23 cellular contexts compared by ENCODE assay signal in the genomic region with DNA sequence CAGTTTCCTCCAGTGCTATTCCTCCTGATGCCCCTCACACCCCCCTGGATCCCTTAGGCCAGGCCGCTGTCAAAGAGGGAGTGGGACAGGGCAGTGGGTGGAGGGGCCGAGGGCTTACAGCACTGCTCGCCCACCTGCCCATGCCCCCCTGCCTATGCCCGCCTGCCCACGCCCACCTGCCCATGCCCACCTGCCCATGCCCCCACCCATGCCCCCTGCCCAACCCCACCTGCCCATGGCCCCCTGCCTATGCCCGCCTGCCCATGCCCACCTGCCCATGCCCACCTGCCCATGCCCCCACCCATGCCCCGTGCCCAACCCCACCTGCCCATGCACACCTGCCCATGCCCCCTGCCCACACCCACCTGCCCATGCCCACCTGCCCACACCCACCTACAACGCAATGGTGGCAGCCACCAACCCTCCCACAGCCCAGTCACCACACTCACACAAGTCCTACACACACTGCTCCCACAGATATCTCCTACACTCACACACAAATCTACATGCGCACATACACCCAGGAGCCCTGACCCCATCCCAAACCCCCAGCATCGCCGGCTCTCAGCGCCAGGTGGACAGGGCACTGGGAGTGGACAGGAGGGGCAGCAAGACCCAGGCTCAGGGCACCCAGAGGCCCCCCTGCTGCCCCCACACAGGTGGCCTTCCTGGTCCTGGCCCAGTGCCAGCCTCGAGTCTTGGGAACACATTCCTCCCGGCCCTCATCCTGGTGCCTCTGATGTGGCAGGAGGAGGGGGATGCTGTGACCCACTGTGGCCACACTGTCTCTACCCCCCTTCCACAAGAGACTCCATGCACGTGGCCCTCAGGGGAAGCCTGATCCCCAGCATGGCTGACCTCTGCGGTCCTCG.
DNase-seq lines count a peak whose midpoint lies in the region; ATAC-seq, FAIRE-seq and TF ChIP-seq lines count a peak whose summit lies in the region.
"Had no signal": no experiment of that assay in that cellular context is flagged by ENCODE, and none has a peak within 500 bp of the region (broad histone marks: within the 10 kb centered on the region; RNA-seq: fewer than 3 reads in every experiment).

No MANE protein-coding gene starts in this region.

- no peak overlapping the region for H4K5ac ChIP-seq in H1 (ENCODE audit: insufficient read length, low read depth, low read length)

- 0 out of 2 replicates have a peak overlapping the region, but pooled peaks have one; percentile 2 for H2BK5ac ChIP-seq in H1 (ENCODE audit: low read depth, low read length)

- peak overlapping the region; percentile 70 for H3K27ac Mint-ChIP-seq in activated naive CD4-positive, alpha-beta T cell treated with anti-CD3 and anti-CD28 coated beads, Interleukin-2, amount 50 U/mL, for 24 hours
- H3K27ac Mint-ChIP-seq in activated naive CD4-positive, alpha-beta T cell treated with anti-CD3 and anti-CD28 coated beads, Interleukin-2, amount 50 U/mL, for 72 hours: no peak overlapping the region
- H3K27ac Mint-ChIP-seq in stimulated activated memory B cell treated with anti-CD40 and anti-IgM and Interleukin-4, amounts not matched to agents 10 μg/mL and 1 μg/mL and 100 μg/mL, for 72 hours: no peak overlapping the region
- H3K27ac Mint-ChIP-seq: CD4-positive, CD25-positive, alpha-beta regulatory T cell had no signal

- 83% methylated on average over 11 of the region's 17 CpGs; no CpG with 5 or more reads in 1 of the 2 experiments for WGBS in H1 (ENCODE audit: extremely low coverage in 1 of 2, insufficient coverage in 1 of 2, insufficient read length in 1 of 2, insufficient replicate concordance in 2 of 2, low coverage in 1 of 2, low lambda C conversion rate in 2 of 2, missing lambda C conversion rate in 1 of 2), 2 experiments
- WGBS in spleen, 5 donors: 77 to 85% (median 81%) methylated on average over 15 to 17 of the region's 17 CpGs

- H2BK120ac ChIP-seq in H1 (replicated peaks; ENCODE audit: low read depth, low read length): no peak overlapping the region

- TF ChIP-seq POLR2A in H1 (IDR thresholded peaks at IDR 0.05; ENCODE audit: control extremely low read depth in 1 of 2, low read depth in 2 of 2, low read length in 2 of 2) (no peak), spleen (IDR thresholded peaks at IDR 0.05) (no peak)

- CTCF ChIA-PET in H1 (lab: Charles Lee; ENCODE audit: partially characterized antibody): interaction anchor here (2.2 kb wide), 1 partner anchor 14 kb away, joined by 7 read pairs; no protein-coding TSS in a partner anchor

- H3K79me1 ChIP-seq in H1 (ENCODE audit: low read depth, low read length): no peaks in the 10 kb centered on the region; the same call in 1 of the 2 replicates

- no peaks in the 10 kb centered on the region for H3K79me2 ChIP-seq in H1 (ENCODE audit: control insufficient read depth in 1 of 2, insufficient read depth in 2 of 2, low read length in 2 of 2)

- H3K4me1 ChIP-seq in H1 (replicated peaks in 1 of 4; ENCODE audit: control insufficient read depth in 3 of 4, insufficient read depth in 4 of 4, low read length in 3 of 4) (peaks cover 0 to 18% (median 9%) of the 10 kb centered on the region in 4 experiments; a peak in 5 of 7 replicates), spleen (no peaks in the 10 kb centered on the region)

- DNase-seq in activated naive CD4-positive, alpha-beta T cell treated with anti-CD3 and anti-CD28 coated beads, Interleukin-2, amount 50 U/mL, for 72 hours (ENCODE audit: low spot score in 2 of 2): no peak
- DNase-seq in H1 (ENCODE audit: low read depth in 1 of 2, low spot score in 2 of 2) (no peak), spleen (no peak), EL (no peak)
- DNase-seq in stimulated activated CD4-positive, alpha-beta T cell treated with anti-CD3 and anti-CD28 coated beads, Interleukin-12 subunit alpha, Interleukin-12 subunit beta, amount 100 ng/mL, for 4 hours: no peak
- DNase-seq: Caco-2; CD4-positive, CD25-positive, alpha-beta regulatory T cell; DMS153; GDM1; KBM-7; MM.1S; NCI-H1048; NCI-H1436 treated with DMSO at 0.1 percent for 48 hours; NCI-H1930; NCI-H446 treated with DMSO at 0.1 percent for 48 hours; NCI-H526 treated with DMSO at 0.1 percent for 48 hours; SHP77 treated with DMSO at 0.1 percent for 48 hours; T-helper 1 cell had no signal

- no peak overlapping the region for H3K56ac ChIP-seq in H1 (replicated peaks; ENCODE audit: insufficient read length, low read depth, low read length)

- 0 out of 2 replicates have a peak overlapping the region, but pooled peaks have one; percentile 83 for H2BK15ac ChIP-seq in H1 (ENCODE audit: low read length)

- no peak overlapping the region for H4K8ac ChIP-seq in H1 (ENCODE audit: extremely low read depth, insufficient read depth, low read length)

- H3K27ac ChIP-seq in H1 (ENCODE audit: low read depth, low read length) (no peak overlapping the region), spleen (no peak overlapping the region)

- H3K4me1 Mint-ChIP-seq in activated naive CD4-positive, alpha-beta T cell treated with anti-CD3 and anti-CD28 coated beads, Interleukin-2, amount 50 U/mL, for 24 hours: no peaks in the 10 kb centered on the region
- H3K4me1 Mint-ChIP-seq in stimulated activated memory B cell treated with anti-CD40 and anti-IgM and Interleukin-4, amounts not matched to agents 10 μg/mL and 1 μg/mL and 100 μg/mL, for 72 hours: peaks cover 5% of the 10 kb centered on the region

- no peaks in the 10 kb centered on the region for H3K9me3 Mint-ChIP-seq in activated naive CD4-positive, alpha-beta T cell treated with anti-CD3 and anti-CD28 coated beads, Interleukin-2, amount 50 U/mL, for 24 hours
- no peaks in the 10 kb centered on the region for H3K9me3 Mint-ChIP-seq in activated naive CD4-positive, alpha-beta T cell treated with anti-CD3 and anti-CD28 coated beads, Interleukin-2, amount 50 U/mL, for 72 hours
- H3K9me3 Mint-ChIP-seq in stimulated activated memory B cell treated with anti-CD40 and anti-IgM and Interleukin-4, amounts not matched to agents 10 μg/mL and 1 μg/mL and 100 μg/mL, for 72 hours: no peaks in the 10 kb centered on the region

- 0 out of 2 replicates have a peak overlapping the region, but pooled peaks have one; percentile 50 for H2BK12ac ChIP-seq in H1 (ENCODE audit: low read depth, low read length)

- H3K9ac ChIP-seq in H1 (replicated peaks in 1 of 4; ENCODE audit: extremely low read depth in 1 of 4, low read depth in 3 of 4, low read length in 3 of 4): no peak overlapping the region

- no peak for FAIRE-seq in H1 (lab: Jason Lieb, UNC)
- FAIRE-seq: GM18507 had no signal

- H2AFZ ChIP-seq in H1 (ENCODE audit: low read length): no peak overlapping the region

- H4K91ac ChIP-seq in H1 (replicated peaks; ENCODE audit: insufficient read length, low read length): no peak overlapping the region

- no peaks in the 10 kb centered on the region for H3K36me3 ChIP-seq in H1 (ENCODE audit: control insufficient read depth in 2 of 4, insufficient read depth in 4 of 4, low read length in 3 of 4)
- H3K36me3 ChIP-seq in spleen: no peaks in the 10 kb centered on the region

- H2AK5ac ChIP-seq in H1 (ENCODE audit: low read depth, low read length): no peak overlapping the region

- H3K18ac ChIP-seq in H1 (ENCODE audit: extremely low read depth, low read length): no peak overlapping the region

- intact Hi-C loops in spleen (cut with DNase I; ENCODE audit: low total_unique reads): no loop called here

- no peak overlapping the region for H3K4me2 ChIP-seq in H1 (ENCODE audit: insufficient read depth in 1 of 2, low read depth in 2 of 2, low read length in 2 of 2)

- no peaks in the 10 kb centered on the region for H3K27me3 Mint-ChIP-seq in activated naive CD4-positive, alpha-beta T cell treated with anti-CD3 and anti-CD28 coated beads, Interleukin-2, amount 50 U/mL, for 24 hours
- H3K27me3 Mint-ChIP-seq in stimulated activated memory B cell treated with anti-CD40 and anti-IgM and Interleukin-4, amounts not matched to agents 10 μg/mL and 1 μg/mL and 100 μg/mL, for 72 hours: peaks cover 76% of the 10 kb centered on the region

- H3K14ac ChIP-seq in H1 (ENCODE audit: insufficient read length): no peak overlapping the region

- H3K27me3 ChIP-seq in H1 (replicated peaks in 1 of 4; ENCODE audit: control insufficient read depth in 3 of 4, extremely low read depth in 1 of 4, insufficient read depth in 3 of 4, low read length in 3 of 4) (peaks cover 0 to 3% (median 0%) of the 10 kb centered on the region in 4 experiments; a peak in 2 of 7 replicates), spleen (replicated peaks in 1 of 7) (peaks cover 0 to 46% (median 0%) of the 10 kb centered on the region in 7 donors)

- no peak overlapping the region for H3K4me3 ChIP-seq in H1 (ENCODE audit: extremely low read depth in 1 of 4, insufficient read depth in 2 of 4, low read depth in 3 of 4, low read length in 4 of 4)
- no peak overlapping the region for H3K4me3 ChIP-seq in spleen

- ATAC-seq in activated naive CD4-positive, alpha-beta T cell treated with anti-CD3 and anti-CD28 coated beads, Interleukin-2, amount 50 U/mL, for 72 hours: no peak
- ATAC-seq in stimulated activated memory B cell treated with anti-CD40 and anti-IgM and Interleukin-4, amounts not matched to agents 10 μg/mL and 1 μg/mL and 100 μg/mL, for 72 hours: peak; percentile 21
- ATAC-seq: SK-N-SH treated with all-trans-retinoic acid at 6 μM for 48 hours had no signal

- POLR2A ChIA-PET in H1 (lab: Charles Lee; ENCODE audit: partially characterized antibody): interaction anchor here (1.1 to 2.2 kb wide), 2 partner anchors 13 to 76 kb away, joined by 3 to 9 read pairs; no protein-coding TSS in a partner anchor

- TF ChIP-seq RAD21 in Ishikawa (IDR thresholded peaks at IDR 0.05; ENCODE audit: low read depth) (no peak), H1 (IDR thresholded peaks at IDR 0.05 in 1 of 2, conservative IDR thresholded peaks at IDR 0.05 in 1 of 2; ENCODE audit: low read depth in 2 of 2, low read length in 2 of 2) (no peak)

- TF ChIP-seq EP300 in Ishikawa (IDR thresholded peaks at IDR 0.05; ENCODE audit: borderline replicate concordance) (no peak), H1 (IDR thresholded peaks at IDR 0.05; ENCODE audit: borderline replicate concordance in 1 of 2, low read depth in 2 of 2, low read length in 2 of 2) (no peak)

- H3K4me3 Mint-ChIP-seq in activated naive CD4-positive, alpha-beta T cell treated with anti-CD3 and anti-CD28 coated beads, Interleukin-2, amount 50 U/mL, for 24 hours: no peak overlapping the region
- H3K4me3 Mint-ChIP-seq in stimulated activated memory B cell treated with anti-CD40 and anti-IgM and Interleukin-4, amounts not matched to agents 10 μg/mL and 1 μg/mL and 100 μg/mL, for 72 hours: no peak overlapping the region
- H3K4me3 Mint-ChIP-seq: CD4-positive, CD25-positive, alpha-beta regulatory T cell had no signal

- no peak overlapping the region for H3K4ac ChIP-seq in H1 (replicated peaks; ENCODE audit: insufficient read length, low read depth, low read length)

- H3K36me3 Mint-ChIP-seq in activated naive CD4-positive, alpha-beta T cell treated with anti-CD3 and anti-CD28 coated beads, Interleukin-2, amount 50 U/mL, for 24 hours: no peaks in the 10 kb centered on the region
- H3K36me3 Mint-ChIP-seq in activated naive CD4-positive, alpha-beta T cell treated with anti-CD3 and anti-CD28 coated beads, Interleukin-2, amount 50 U/mL, for 72 hours: no peaks in the 10 kb centered on the region
- no peaks in the 10 kb centered on the region for H3K36me3 Mint-ChIP-seq in stimulated activated memory B cell treated with anti-CD40 and anti-IgM and Interleukin-4, amounts not matched to agents 10 μg/mL and 1 μg/mL and 100 μg/mL, for 72 hours
- H3K36me3 Mint-ChIP-seq: CD4-positive, CD25-positive, alpha-beta regulatory T cell had no signal

- no peaks in the 10 kb centered on the region for H4K20me1 ChIP-seq in H1 (replicated peaks in 1 of 2; ENCODE audit: control insufficient read depth in 1 of 2, insufficient read depth in 2 of 2, low read length in 2 of 2)

- TF ChIP-seq CTCF in H1 (IDR thresholded peaks at IDR 0.05; ENCODE audit: control extremely low read depth in 1 of 3, insufficient read depth in 1 of 3, low read depth in 1 of 3, low read length in 3 of 3): no peak
- TF ChIP-seq CTCF in spleen (IDR thresholded peaks at IDR 0.05 in 8 of 11, conservative IDR thresholded peaks at IDR 0.05 in 3 of 11): no peak

- H3K23me2 ChIP-seq in H1 (ENCODE audit: low read depth, low read length): no peaks in the 10 kb centered on the region; the same call in 1 of the 2 replicates

- no peaks in the 10 kb centered on the region for H3K9me3 ChIP-seq in H1 (ENCODE audit: insufficient read depth in 2 of 2, low read depth in 1 of 2, low read length in 1 of 2)
- no peaks in the 10 kb centered on the region for H3K9me3 ChIP-seq in spleen
- H3K9me3 ChIP-seq: Caco-2 had no signal

- H3K23ac ChIP-seq in H1 (ENCODE audit: insufficient read length): no peak overlapping the region

- 0 out of 2 replicates have a peak overlapping the region, but pooled peaks have one; percentile 61 for H2BK20ac ChIP-seq in H1 (ENCODE audit: low read length)
